ENCODE assay signal across 17 cellular contexts in the genomic region with DNA sequence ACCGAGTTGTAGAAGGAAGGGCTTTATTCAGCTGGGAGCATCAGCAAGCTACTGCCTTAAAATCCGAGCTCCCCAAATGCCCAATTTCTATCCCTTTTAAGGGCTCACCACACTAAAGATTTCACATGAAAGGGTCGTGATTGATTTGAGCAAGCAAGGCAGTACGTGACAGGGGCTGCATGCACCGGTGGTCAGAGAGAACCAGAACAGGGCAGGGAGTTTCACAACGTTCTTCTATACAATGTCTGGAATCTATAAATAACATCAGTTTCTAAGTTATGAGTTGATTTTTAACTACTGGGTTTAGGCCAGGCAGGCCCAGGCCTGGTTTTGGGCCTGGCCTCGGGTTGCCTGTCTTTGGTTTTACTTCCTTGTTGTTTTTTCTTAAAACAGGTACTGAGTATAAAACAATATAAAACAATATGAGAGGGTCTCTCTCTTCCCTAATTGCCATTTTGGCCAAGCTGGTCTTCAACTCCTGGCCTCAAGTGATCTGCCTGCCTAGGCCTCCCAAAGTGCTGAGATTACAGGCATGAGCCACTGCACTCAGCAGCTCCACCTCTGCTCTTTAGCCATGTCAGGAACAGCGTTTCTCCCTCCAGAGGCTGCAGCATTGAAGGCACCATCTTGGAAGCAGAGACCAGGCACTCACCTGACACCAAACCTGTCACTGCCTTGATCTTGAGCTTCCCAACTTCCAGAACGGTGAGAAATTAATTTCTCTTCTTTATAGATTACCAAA. TPM values are rescaled to one million over a fixed set of nuclear protein-coding genes. Genes with fewer than 3 reads are reported as not detected.
DNase-seq lines count a peak whose midpoint lies in the region; ATAC-seq and TF ChIP-seq lines count a peak whose summit lies in the region.
"Not testable (repeated sequence)": the region's sequence is repeated elsewhere in the genome, so short reads cannot be mapped to it uniquely, and the experiment has no call there.
"Had no signal": no experiment of that assay in that cellular context is flagged by ENCODE, and none has a peak within 500 bp of the region (broad histone marks: within the 10 kb centered on the region; RNA-seq: fewer than 3 reads in every experiment).

No MANE protein-coding gene starts in this region.

- not testable (repeated sequence) for H3K9me3 Mint-ChIP-seq in neural progenitor cell

- not testable (repeated sequence) for TF ChIP-seq POLR2A in GM18505 (IDR thresholded peaks at IDR 0.05; ENCODE audit: borderline replicate concordance, extremely low read depth, insufficient read depth, insufficient read length)

- H3K27ac Mint-ChIP-seq in neural progenitor cell: not testable (repeated sequence)

- not testable (repeated sequence) for TF ChIP-seq CTCF in neural progenitor cell (IDR thresholded peaks at IDR 0.05)

- not testable (repeated sequence) for H3K9me3 ChIP-seq in neural progenitor cell (ENCODE audit: low read depth)

- H3K27me3 Mint-ChIP-seq in neural progenitor cell (ENCODE audit: insufficient read depth, low read depth): not testable (repeated sequence)

- not testable (repeated sequence) for H3K27ac ChIP-seq in neural progenitor cell

- not testable (repeated sequence) for H4K20me1 ChIP-seq in neural progenitor cell (ENCODE audit: low read depth)

- H3K9ac ChIP-seq in neural progenitor cell: not testable (repeated sequence)

- not testable (repeated sequence) for H3K4me1 Mint-ChIP-seq in neural progenitor cell

- H2AFZ ChIP-seq in neural progenitor cell (replicated peaks): peak overlapping the region; percentile 76

- ATAC-seq in GM18505 (IDR thresholded peaks at IDR 0.05; ENCODE audit: unreplicated experiment) (peak; percentile 58), GM19023 (IDR thresholded peaks at IDR 0.05; ENCODE audit: unreplicated experiment) (peak; percentile 49), GM19467 (IDR thresholded peaks at IDR 0.05; ENCODE audit: unreplicated experiment) (peak; percentile 49), GM21786 (IDR thresholded peaks at IDR 0.05; ENCODE audit: unreplicated experiment) (peak; percentile 57), HG02870 (IDR thresholded peaks at IDR 0.05; ENCODE audit: unreplicated experiment) (peak; percentile 40), HG03103 (IDR thresholded peaks at IDR 0.05; ENCODE audit: low read depth, unreplicated experiment) (peak; percentile 43), HG03520 (IDR thresholded peaks at IDR 0.05; ENCODE audit: unreplicated experiment) (peak; percentile 49)

- H3F3A ChIP-seq in neural progenitor cell (ENCODE audit: low read depth): not testable (repeated sequence)

- not testable (repeated sequence) for H3K36me3 Mint-ChIP-seq in neural progenitor cell

- not testable (repeated sequence) for H3K79me2 ChIP-seq in neural progenitor cell (ENCODE audit: low read depth)

- H3K36me3 ChIP-seq in neural progenitor cell: not testable (repeated sequence)

- H3K4me3 ChIP-seq in neural progenitor cell: not testable (repeated sequence)

- peaks cover 10% of the 10 kb centered on the region for H3K4me1 ChIP-seq in neural progenitor cell

- H3K4me2 ChIP-seq in neural progenitor cell: not testable (repeated sequence)

- not testable (repeated sequence) for H3K4me3 Mint-ChIP-seq in neural progenitor cell

- not testable (repeated sequence) for H3K27me3 ChIP-seq in neural progenitor cell

- not testable (repeated sequence) for DNase-seq in neural progenitor cell (ENCODE audit: low spot score)

RNA-seq across cellular contexts. Expression of a gene that starts 41.4 kb away (rescaled TPM):
- not detected in 2 replicates for total RNA-seq in neural progenitor cell (ENCODE audit: low replicate concordance)
- total RNA-seq: body of pancreas, lung microvascular endothelial cell, SK-MEL-5 had no signal

RNA-seq across cellular contexts. Expression of a gene that starts 59.1 kb away (rescaled TPM):
- total RNA-seq in neural progenitor cell (ENCODE audit: low replicate concordance): 10.9 and 15.0 TPM in 2 replicates
- total RNA-seq: body of pancreas; CD8-positive, alpha-beta T cell; esophagus squamous epithelium; kidney epithelial cell; lung microvascular endothelial cell; occipital lobe; renal cortical epithelial cell; SK-MEL-5; T-helper 17 cell had no signal
